In the genomic region with DNA sequence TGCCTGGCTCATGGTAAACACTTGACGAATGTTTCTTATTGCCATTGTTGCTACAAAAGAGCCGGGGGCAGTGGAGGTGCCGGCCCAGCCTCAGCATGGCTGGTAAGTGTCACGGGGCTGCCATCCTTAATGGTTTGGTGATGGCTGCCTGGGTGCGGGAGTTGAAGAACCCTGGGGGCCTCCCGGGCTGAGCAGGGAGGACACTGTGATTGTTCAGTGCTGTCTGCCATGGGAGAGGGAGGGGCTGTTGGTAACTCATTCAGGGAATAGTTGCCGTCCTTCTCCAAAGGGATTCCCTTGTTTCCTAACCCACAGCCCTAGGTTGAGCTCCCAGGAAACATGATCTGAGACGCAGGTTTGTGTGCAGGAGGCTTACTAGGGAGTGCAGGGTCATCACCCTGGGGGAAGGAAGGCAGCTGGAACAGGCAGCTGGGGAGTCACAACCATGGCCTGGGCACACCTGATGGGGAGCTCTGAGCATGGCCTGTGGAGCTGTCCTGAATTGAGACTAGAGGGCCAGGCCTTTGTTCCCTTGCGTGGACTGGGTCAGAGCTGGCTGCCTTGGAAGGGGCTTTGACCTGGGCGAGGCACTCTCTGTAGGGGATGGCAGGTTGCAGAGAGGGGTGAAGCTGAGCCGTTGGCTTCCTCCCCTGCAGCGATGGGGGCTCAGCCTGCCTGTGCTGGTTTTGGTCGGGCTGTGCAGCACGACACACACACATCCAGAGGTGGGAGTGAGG, we compare ENCODE assay signal across 25 cellular contexts.
DNase-seq lines count a peak whose midpoint lies in the region; ATAC-seq and TF ChIP-seq lines count a peak whose summit lies in the region.
"Had no signal": no experiment of that assay in that cellular context is flagged by ENCODE, and none has a peak within 500 bp of the region (broad histone marks: within the 10 kb centered on the region; RNA-seq: fewer than 3 reads in every experiment).

No MANE protein-coding gene starts in this region.

- no peak overlapping the region; the same call in 1 of the 2 replicates for H3K9ac ChIP-seq in BLaER1
- no peak overlapping the region for H3K9ac ChIP-seq in H9 (ENCODE audit: extremely low read depth, insufficient read length, low read length)
- peak overlapping the region; percentile 27; the same call in 1 of the 2 replicates for H3K9ac ChIP-seq in SU-DHL-6 (ENCODE audit: low read length)
- no peak overlapping the region for H3K9ac ChIP-seq in mesendoderm (ENCODE audit: low read length)

- H2BK15ac ChIP-seq in H9 (ENCODE audit: low read depth, low read length), result no peak overlapping the region
- H2BK15ac ChIP-seq in mesendoderm (replicated peaks; ENCODE audit: low read depth), result no peak overlapping the region

- H4K8ac ChIP-seq in H9 (replicated peaks; ENCODE audit: insufficient read length, low read depth, low read length), result no peak overlapping the region
- no peak overlapping the region for H4K8ac ChIP-seq in mesendoderm (ENCODE audit: low read depth, low read length)

- no peaks in the 10 kb centered on the region for H3K27me3 ChIP-seq in BLaER1
- H3K27me3 ChIP-seq in H9 (ENCODE audit: insufficient read depth, low read length), result no peaks in the 10 kb centered on the region
- H3K27me3 ChIP-seq in SU-DHL-6 (ENCODE audit: low read length), result no peaks in the 10 kb centered on the region
- no peaks in the 10 kb centered on the region for H3K27me3 ChIP-seq in mesendoderm (ENCODE audit: insufficient read depth, low read length, poor library complexity)
- H3K27me3 ChIP-seq in BE2C, result peaks cover 15% of the 10 kb centered on the region
- peaks cover 19% of the 10 kb centered on the region for H3K27me3 ChIP-seq in transverse colon
- H3K27me3 ChIP-seq: SJCRH30 had no signal

- H3K4ac ChIP-seq in H9 (ENCODE audit: low read depth, low read length), result no peak overlapping the region
- H3K4ac ChIP-seq in mesendoderm (ENCODE audit: low read depth, low read length), result no peak overlapping the region

- H2AFZ ChIP-seq in H9 (ENCODE audit: low read length) (no peak overlapping the region), SU-DHL-6 (ENCODE audit: low read depth, low read length, severe bottlenecking) (no peak overlapping the region)
- H2AFZ ChIP-seq: PC-9 had no signal

- no peak overlapping the region for H3K23ac ChIP-seq in H9 (ENCODE audit: insufficient read length, low read depth, low read length)
- H3K23ac ChIP-seq in mesendoderm (ENCODE audit: low read length), result no peak overlapping the region

- H3K4me3 Mint-ChIP-seq in H9, result peak overlapping the region in 1 of 2 experiments; percentile 67; a peak in 1 of 5 replicates
- H3K4me3 Mint-ChIP-seq: activated CD4-positive, alpha-beta memory T cell treated with anti-CD3 and anti-CD28 coated beads, Interleukin-2, amount 10 ng/mL, durations not matched to agents 7 days and 5 days; CD8-positive, alpha-beta T cell; naive thymus-derived CD8-positive, alpha-beta T cell; stimulated activated effector memory CD8-positive, alpha-beta T cell treated with anti-CD3 and anti-CD28 coated beads, Interleukin-12 subunit alpha, Interleukin-12 subunit beta, amount 100 ng/mL, for 72 hours had no signal

- no peaks in the 10 kb centered on the region for H3K9me3 Mint-ChIP-seq in H9
- H3K9me3 Mint-ChIP-seq: activated CD4-positive, alpha-beta memory T cell treated with anti-CD3 and anti-CD28 coated beads, Interleukin-2, amount 10 ng/mL, durations not matched to agents 7 days and 5 days; CD8-positive, alpha-beta T cell; naive thymus-derived CD8-positive, alpha-beta T cell; stimulated activated effector memory CD8-positive, alpha-beta T cell treated with anti-CD3 and anti-CD28 coated beads, Interleukin-12 subunit alpha, Interleukin-12 subunit beta, amount 100 ng/mL, for 72 hours had no signal

- H3K27ac Mint-ChIP-seq in H9, result peak overlapping the region in 2 of 3 experiments; percentile 52 to 73; a peak in 3 of 7 replicates
- H3K27ac Mint-ChIP-seq: activated CD4-positive, alpha-beta memory T cell treated with anti-CD3 and anti-CD28 coated beads, Interleukin-2, amount 10 ng/mL, durations not matched to agents 7 days and 5 days; CD8-positive, alpha-beta T cell; naive thymus-derived CD8-positive, alpha-beta T cell; stimulated activated effector memory CD8-positive, alpha-beta T cell treated with anti-CD3 and anti-CD28 coated beads, Interleukin-12 subunit alpha, Interleukin-12 subunit beta, amount 100 ng/mL, for 72 hours had no signal

- H3K14ac ChIP-seq in H9 (ENCODE audit: insufficient read depth, low read length), result peak overlapping the region; percentile 45; the same call in 1 of the 2 replicates

- H3K9me2 ChIP-seq in SU-DHL-6 (replicated peaks; ENCODE audit: insufficient read depth, low read length), result no peaks in the 10 kb centered on the region

- H3K27ac ChIP-seq in BLaER1 (peak overlapping the region; percentile 23; the same call in 1 of the 2 replicates), H9 (ENCODE audit: insufficient read length, low read depth, low read length) (no peak overlapping the region), SU-DHL-6 (ENCODE audit: low read depth, low read length) (peak overlapping the region; percentile 83), mesendoderm (ENCODE audit: low read depth, low read length) (no peak overlapping the region), transverse colon (peak overlapping the region in 2 of 4 donors; percentile 41 to 57)
- H3K27ac ChIP-seq: PC-9, SJCRH30 had no signal

- no peak for ATAC-seq in HG02759 (IDR thresholded peaks at IDR 0.05; ENCODE audit: unreplicated experiment)
- ATAC-seq: CD8-positive, alpha-beta T cell; naive thymus-derived CD8-positive, alpha-beta T cell; stimulated activated effector memory CD8-positive, alpha-beta T cell treated with anti-CD3 and anti-CD28 coated beads, Interleukin-12 subunit alpha, Interleukin-12 subunit beta, amount 100 ng/mL, for 72 hours had no signal

- H2AK5ac ChIP-seq in H9 (ENCODE audit: insufficient read length, low read length), result no peak overlapping the region
- H2AK5ac ChIP-seq in mesendoderm (ENCODE audit: low read length), result no peak overlapping the region

- H3K36me3 Mint-ChIP-seq in H9 (ENCODE audit: insufficient read depth in 1 of 3, low read depth in 3 of 3), result no peaks in the 10 kb centered on the region
- H3K36me3 Mint-ChIP-seq: CD8-positive, alpha-beta T cell; naive thymus-derived CD8-positive, alpha-beta T cell; stimulated activated effector memory CD8-positive, alpha-beta T cell treated with anti-CD3 and anti-CD28 coated beads, Interleukin-12 subunit alpha, Interleukin-12 subunit beta, amount 100 ng/mL, for 72 hours had no signal

- H2BK120ac ChIP-seq in H9 (ENCODE audit: low read depth, low read length, poor library complexity, severe bottlenecking), result no peak overlapping the region
- H2BK120ac ChIP-seq in mesendoderm (ENCODE audit: low read depth, low read length), result no peak overlapping the region

- no peaks in the 10 kb centered on the region for H3K23me2 ChIP-seq in H9 (ENCODE audit: insufficient read length, low read depth, low read length, poor library complexity, severe bottlenecking)

- H3F3A ChIP-seq in SU-DHL-6 (ENCODE audit: insufficient read depth), result peaks cover 42% of the 10 kb centered on the region

- TF ChIP-seq EP300 in transverse colon (IDR thresholded peaks at IDR 0.05; ENCODE audit: low read depth), result no peak

- H3K18ac ChIP-seq in H9 (ENCODE audit: insufficient read length, low read depth, low read length) (no peak overlapping the region), mesendoderm (ENCODE audit: low read length) (no peak overlapping the region)

- no peak overlapping the region for H4K91ac ChIP-seq in H9 (ENCODE audit: insufficient read length, low read depth, low read length)

- no peak overlapping the region for H2BK12ac ChIP-seq in H9 (ENCODE audit: insufficient read length, low read depth, low read length)

- TF ChIP-seq CTCF in H9 (conservative IDR thresholded peaks at IDR 0.05) (no peak), SU-DHL-6 (IDR thresholded peaks at IDR 0.05; ENCODE audit: insufficient read depth, low read length, poor library complexity, severe bottlenecking) (no peak), BE2C (IDR thresholded peaks at IDR 0.05; ENCODE audit: low read depth, low read length) (no peak), transverse colon (IDR thresholded peaks at IDR 0.05) (no peak)

- H4K20me1 ChIP-seq in BLaER1 (peaks cover 11% of the 10 kb centered on the region; the same call in 1 of the 2 replicates), H9 (ENCODE audit: control insufficient read depth, insufficient read depth, insufficient read length) (no peaks in the 10 kb centered on the region), SU-DHL-6 (ENCODE audit: low read depth, low read length) (no peaks in the 10 kb centered on the region)

- intact Hi-C loops in transverse colon (cut with DNase I; ENCODE audit: low total_unique reads), result no loop called here

- H3K79me2 ChIP-seq in H9 (ENCODE audit: insufficient read depth, low read length) (no peaks in the 10 kb centered on the region), SU-DHL-6 (ENCODE audit: insufficient read depth, low read length) (peaks cover 48% of the 10 kb centered on the region), mesendoderm (ENCODE audit: control insufficient read depth, insufficient read depth, low read length) (no peaks in the 10 kb centered on the region)

- in situ Hi-C loops in transverse colon (cut with MboI; ENCODE audit: low pct_ligation_motif_present in 1 of 4, low pct_unique_long_range_greater_than_20kb in 1 of 4, low sequenced_read_pairs in 3 of 4), result no loop called here

- H2BK20ac ChIP-seq in H9 (ENCODE audit: low read depth, low read length, poor library complexity, severe bottlenecking), result no peak overlapping the region

- H3K79me1 ChIP-seq in H9 (ENCODE audit: insufficient read depth, low read depth, low read length, poor library complexity, severe bottlenecking) (no peaks in the 10 kb centered on the region), mesendoderm (ENCODE audit: low read length) (no peaks in the 10 kb centered on the region)

- no CpG with 5 or more reads among the region's 14 CpGs for WGBS in H9 (ENCODE audit: extremely low coverage, insufficient read length, low lambda C conversion rate)
- no CpG with 5 or more reads among the region's 14 CpGs for WGBS in mesendoderm (ENCODE audit: extremely low coverage, insufficient coverage, low lambda C conversion rate)
- 55% methylated on average over 13 of the region's 14 CpGs; no CpG with 5 or more reads in 1 of the 2 donors for WGBS in transverse colon (ENCODE audit: low coverage in 1 of 2), 2 donors

- H3K4me1 ChIP-seq in BLaER1 (peaks cover 15% of the 10 kb centered on the region), H9 (ENCODE audit: insufficient read depth, low read length) (peaks cover 6% of the 10 kb centered on the region; the same call in 1 of the 2 replicates), mesendoderm (ENCODE audit: control insufficient read depth, low read depth, low read length) (no peaks in the 10 kb centered on the region), BE2C (no peaks in the 10 kb centered on the region), transverse colon (no peaks in the 10 kb centered on the region)
- H3K4me1 ChIP-seq: HAP-1, SJCRH30 had no signal

- H3T11ph ChIP-seq in H9 (ENCODE audit: low read length), result no peak overlapping the region

- no peaks in the 10 kb centered on the region for H3K9me3 ChIP-seq in BLaER1
- H3K9me3 ChIP-seq in H9 (ENCODE audit: control insufficient read depth, low read depth, low read length), result no peaks in the 10 kb centered on the region
- no peaks in the 10 kb centered on the region for H3K9me3 ChIP-seq in SU-DHL-6 (ENCODE audit: insufficient read depth, low read length)
- no peaks in the 10 kb centered on the region for H3K9me3 ChIP-seq in BE2C
- H3K9me3 ChIP-seq in transverse colon, result no peaks in the 10 kb centered on the region
- H3K9me3 ChIP-seq: HAP-1, SJCRH30 had no signal

- H3K27me3 Mint-ChIP-seq in H9 (ENCODE audit: low read depth), result peaks cover 11% of the 10 kb centered on the region
- H3K27me3 Mint-ChIP-seq: activated CD4-positive, alpha-beta memory T cell treated with anti-CD3 and anti-CD28 coated beads, Interleukin-2, amount 10 ng/mL, durations not matched to agents 7 days and 5 days had no signal

- no peak overlapping the region for H3K4me3 ChIP-seq in BLaER1
- H3K4me3 ChIP-seq in SU-DHL-6 (ENCODE audit: insufficient read depth, low read length, poor library complexity, severe bottlenecking), result no peak overlapping the region
- H3K4me3 ChIP-seq in mesendoderm (ENCODE audit: low read length), result no peak overlapping the region
- no peak overlapping the region for H3K4me3 ChIP-seq in BE2C (ENCODE audit: low read depth, low read length)
- H3K4me3 ChIP-seq in transverse colon, result no peak overlapping the region
- H3K4me3 ChIP-seq: HAP-1, PC-9, SJCRH30 had no signal

- H4K5ac ChIP-seq in H9 (ENCODE audit: insufficient read length, low read depth, low read length) (no peak overlapping the region), mesendoderm (ENCODE audit: low read length) (no peak overlapping the region)

- DNase-seq in H9 (no peak), mesendoderm (peak; percentile 9), BE2C (no peak), NAMALWA (ENCODE audit: low spot score) (no peak), transverse colon (no peak)
- DNase-seq: activated CD4-positive, alpha-beta memory T cell treated with anti-CD3 and anti-CD28 coated beads, Interleukin-2, amount 10 ng/mL, durations not matched to agents 7 days and 5 days; activated CD4-positive, CD25-positive, alpha-beta regulatory T cell; activated naive CD4-positive, alpha-beta T cell treated with Interleukin-2 at 50 U/mL for 16 hours; activated T-cell treated with anti-CD3 and anti-CD28 coated beads, Interleukin-2, amount 50 U/mL, for 1 hour; caudate nucleus; CD8-positive, alpha-beta T cell; hypothalamus; Kasumi-1; kidney; naive thymus-derived CD8-positive, alpha-beta T cell; NCI-H1092; NCI-H2171; NCI-H774; PC-9 had no signal

- TF ChIP-seq POLR2A in transverse colon (IDR thresholded peaks at IDR 0.05), result no peak

- H3K56ac ChIP-seq in H9 (ENCODE audit: insufficient read length, low read depth, low read length) (no peak overlapping the region), mesendoderm (ENCODE audit: low read length) (no peak overlapping the region)

- H3K36me3 ChIP-seq in BLaER1 (peaks cover 42% of the 10 kb centered on the region), SU-DHL-6 (ENCODE audit: low read length) (peaks cover 21% of the 10 kb centered on the region), mesendoderm (ENCODE audit: control insufficient read depth, insufficient read depth, low read length) (no peaks in the 10 kb centered on the region), BE2C (no peaks in the 10 kb centered on the region), transverse colon (no peaks in the 10 kb centered on the region)
- H3K36me3 ChIP-seq: HAP-1, SJCRH30 had no signal

- H2BK5ac ChIP-seq in H9 (ENCODE audit: insufficient read length, low read length) (no peak overlapping the region), mesendoderm (ENCODE audit: low read length) (no peak overlapping the region)

- H3K4me2 ChIP-seq in BLaER1 (no peak overlapping the region), H9 (ENCODE audit: insufficient read depth, insufficient read length, low read length) (no peak overlapping the region), SU-DHL-6 (ENCODE audit: low read depth, low read length, poor library complexity, severe bottlenecking) (no peak overlapping the region), mesendoderm (ENCODE audit: low read length) (no peak overlapping the region)
- H3K4me2 ChIP-seq: PC-9 had no signal

- H3K4me1 Mint-ChIP-seq in H9, result peaks cover 24 to 26% of the 10 kb centered on the region in 2 experiments

Comparison
In these comparisons a context has a peak if more than half of its experiments do, and no peak if none do; other contexts are left out.
1. H3K27ac ChIP-seq: peak in BLaER1 (single experiment) and SU-DHL-6 (single experiment); none in H9 (single experiment) and mesendoderm (single experiment).